In genomic region chr10:114388275-114388674, GRCh38 we compare ENCODE assay signal across 12 cellular contexts. TPM values are rescaled to one million over a fixed set of nuclear protein-coding genes. Genes with fewer than 3 reads are reported as not detected.
DNase-seq lines count a peak whose midpoint lies in the region; ATAC-seq and TF ChIP-seq lines count a peak whose summit lies in the region.
"Had no signal": no experiment of that assay in that cellular context is flagged by ENCODE, and none has a peak within 500 bp of the region (broad histone marks: within the 10 kb centered on the region; RNA-seq: fewer than 3 reads in every experiment).

No MANE protein-coding gene starts in this region.

- no peaks in the 10 kb centered on the region for H3K9me3 ChIP-seq in BLaER1 treated with 17β-estradiol and CSF1 and Interleukin-3, amounts not matched to agents 10 nM and 100 nM (replicated peaks in 1 of 11)
- no peaks in the 10 kb centered on the region for H3K9me3 ChIP-seq in endodermal cell (ENCODE audit: control insufficient read depth, low read length)
- H3K9me3 ChIP-seq: thoracic aorta had no signal

- TF ChIP-seq CTCF in endodermal cell (conservative IDR thresholded peaks at IDR 0.05) (no peak), omental fat pad (IDR thresholded peaks at IDR 0.05) (no peak)

- 70 to 85% methylated on average over 3 of the region's 3 CpGs for WGBS in endodermal cell (ENCODE audit: insufficient coverage in 1 of 2, insufficient read length in 1 of 2), 2 experiments

- no peak overlapping the region for H3K4me3 Mint-ChIP-seq in activated CD8-positive, alpha-beta T cell treated with anti-CD3 and anti-CD28 coated beads, Interleukin-2, amount 10 ng/mL, durations not matched to agents 7 days and 5 days
- no peak overlapping the region for H3K4me3 Mint-ChIP-seq in endodermal cell

- H3K9me3 Mint-ChIP-seq in activated CD8-positive, alpha-beta T cell treated with anti-CD3 and anti-CD28 coated beads, Interleukin-2, amount 10 ng/mL, durations not matched to agents 7 days and 5 days (ENCODE audit: insufficient read depth), result no peaks in the 10 kb centered on the region
- H3K9me3 Mint-ChIP-seq in endodermal cell, result no peaks in the 10 kb centered on the region

- peaks cover 15% of the 10 kb centered on the region for H3K4me1 Mint-ChIP-seq in activated CD8-positive, alpha-beta T cell treated with anti-CD3 and anti-CD28 coated beads, Interleukin-2, amount 10 ng/mL, durations not matched to agents 7 days and 5 days (ENCODE audit: low read depth)
- peaks cover 2% of the 10 kb centered on the region for H3K4me1 Mint-ChIP-seq in endodermal cell

- ATAC-seq in GM19035 (IDR thresholded peaks at IDR 0.05; ENCODE audit: unreplicated experiment) (peak; percentile 76), HG03103 (IDR thresholded peaks at IDR 0.05; ENCODE audit: low read depth, unreplicated experiment) (peak; percentile 75), omental fat pad (ENCODE audit: low FRiP score) (no peak)
- ATAC-seq in activated CD8-positive, alpha-beta T cell treated with anti-CD3 and anti-CD28 coated beads, Interleukin-2, amount 10 ng/mL, durations not matched to agents 7 days and 5 days, result peak; percentile 33

- CTCF ChIA-PET in activated CD8-positive, alpha-beta T cell treated with anti-CD3 and anti-CD28 coated beads, Interleukin-2, amount 10 ng/mL, durations not matched to agents 7 days and 5 days (lab: Charles Lee), result interaction anchor here (1.0 to 5.0 kb wide), 4 partner anchors 9 to 85 kb away, joined by 3 to 26 read pairs (median 8); no protein-coding TSS in a partner anchor

- no peak overlapping the region for H3K27ac ChIP-seq in BLaER1 treated with 17β-estradiol and CSF1 and Interleukin-3, amounts not matched to agents 10 nM and 100 nM
- no peak overlapping the region for H3K27ac ChIP-seq in endodermal cell (ENCODE audit: low read depth, low read length)
- H3K27ac ChIP-seq: KMS-11, thoracic aorta had no signal

- H3K4me1 ChIP-seq in BLaER1 treated with 17β-estradiol and CSF1 and Interleukin-3, amounts not matched to agents 10 nM and 100 nM, result peaks cover 0 to 22% (median 11%) of the 10 kb centered on the region in 10 experiments; a peak in 12 of 20 replicates
- H3K4me1 ChIP-seq in endodermal cell (ENCODE audit: control insufficient read depth, insufficient read depth, low read length), result no peaks in the 10 kb centered on the region

- no peaks in the 10 kb centered on the region for H3K27me3 Mint-ChIP-seq in activated CD8-positive, alpha-beta T cell treated with anti-CD3 and anti-CD28 coated beads, Interleukin-2, amount 10 ng/mL, durations not matched to agents 7 days and 5 days (ENCODE audit: low read depth)
- H3K27me3 Mint-ChIP-seq in endodermal cell (ENCODE audit: insufficient read depth), result peaks cover 3% of the 10 kb centered on the region

- POLR2A ChIA-PET in activated CD8-positive, alpha-beta T cell treated with anti-CD3 and anti-CD28 coated beads, Interleukin-2, amount 10 ng/mL, durations not matched to agents 7 days and 5 days (lab: Charles Lee), result interaction anchor here (0.6 kb wide), 1 partner anchor 43 kb away, joined by 4 read pairs; no protein-coding TSS in a partner anchor

- H3K9ac ChIP-seq in BLaER1 treated with 17β-estradiol and CSF1 and Interleukin-3, amounts not matched to agents 10 nM and 100 nM, result no peak overlapping the region
- H3K9ac ChIP-seq in endodermal cell (ENCODE audit: extremely low read depth, low read length, poor library complexity, severe bottlenecking), result no peak overlapping the region
- H3K9ac ChIP-seq: KMS-11 had no signal

- H3K27me3 ChIP-seq in BLaER1 treated with 17β-estradiol and CSF1 and Interleukin-3, amounts not matched to agents 10 nM and 100 nM, result no peaks in the 10 kb centered on the region
- H3K27me3 ChIP-seq in endodermal cell (ENCODE audit: control insufficient read depth, insufficient read depth, low read length, poor library complexity, severe bottlenecking), result no peaks in the 10 kb centered on the region

- H3K36me3 Mint-ChIP-seq in activated CD8-positive, alpha-beta T cell treated with anti-CD3 and anti-CD28 coated beads, Interleukin-2, amount 10 ng/mL, durations not matched to agents 7 days and 5 days (ENCODE audit: low read depth), result peaks cover 3% of the 10 kb centered on the region
- no peaks in the 10 kb centered on the region for H3K36me3 Mint-ChIP-seq in endodermal cell (ENCODE audit: low read depth)

- peak overlapping the region; percentile 9 for H3K27ac Mint-ChIP-seq in activated CD8-positive, alpha-beta T cell treated with anti-CD3 and anti-CD28 coated beads, Interleukin-2, amount 10 ng/mL, durations not matched to agents 7 days and 5 days
- no peak overlapping the region for H3K27ac Mint-ChIP-seq in endodermal cell

- H3K36me3 ChIP-seq in BLaER1 treated with 17β-estradiol and CSF1 and Interleukin-3, amounts not matched to agents 10 nM and 100 nM, result no peaks in the 10 kb centered on the region
- no peaks in the 10 kb centered on the region for H3K36me3 ChIP-seq in endodermal cell (ENCODE audit: control insufficient read depth, insufficient read depth, low read length)
- H3K36me3 ChIP-seq: thoracic aorta had no signal

- peak overlapping the region in 10 of 11 experiments; percentile 0 to 48 (median 29); a peak in 16 of 22 replicates for H3K4me2 ChIP-seq in BLaER1 treated with 17β-estradiol and CSF1 and Interleukin-3, amounts not matched to agents 10 nM and 100 nM
- H3K4me2 ChIP-seq: KMS-11 had no signal

- peak; percentile 31 for DNase-seq in activated CD8-positive, alpha-beta T cell treated with anti-CD3 and anti-CD28 coated beads, Interleukin-2, amount 10 ng/mL, durations not matched to agents 7 days and 5 days
- DNase-seq in CD1c-positive myeloid dendritic cell (ENCODE audit: extremely low spot score), result no peak
- DNase-seq in endodermal cell, result no peak
- no peak for DNase-seq in NCI-H146 treated with DMSO at 0.1 percent for 48 hours (lab: John Stamatoyannopoulos, UW; ENCODE audit: unreplicated experiment)
- DNase-seq in omental fat pad (ENCODE audit: low spot score), result no peak
- DNase-seq: activated naive CD4-positive, alpha-beta T cell; effector CD8-positive, alpha-beta T cell had no signal

- H3K4me3 ChIP-seq in BLaER1 treated with 17β-estradiol and CSF1 and Interleukin-3, amounts not matched to agents 10 nM and 100 nM, result no peak overlapping the region
- H3K4me3 ChIP-seq in endodermal cell (ENCODE audit: low read length), result no peak overlapping the region
- H3K4me3 ChIP-seq: thoracic aorta had no signal

- H4K20me1 ChIP-seq in BLaER1 treated with 17β-estradiol and CSF1 and Interleukin-3, amounts not matched to agents 10 nM and 100 nM, result no peaks in the 10 kb centered on the region

RNA-seq across cellular contexts. Expression of gene AFAP1L2, which starts 16.0 kb away (rescaled TPM):
- total RNA-seq in activated CD8-positive, alpha-beta T cell treated with anti-CD3 and anti-CD28 coated beads, Interleukin-2, amount 10 ng/mL, durations not matched to agents 7 days and 5 days, result 1 to 10 TPM; 4.0 to 4.8 TPM
- total RNA-seq in endodermal cell, result 1 to 10 TPM; 1.5 to 2.2 TPM
- polyA plus RNA-seq in endodermal cell (2013, experiment 1 of 2), result 4.6 TPM
- polyA plus RNA-seq in endodermal cell (2013, experiment 2 of 2), result 3.9 TPM
- 10 to 100 TPM in 1 of 4 donors, 1 to 10 TPM in 3; 3.7 to 18.8 (median 4.5) TPM for total RNA-seq in omental fat pad
